ENCODE assay signal across 22 cellular contexts in the genomic region with DNA sequence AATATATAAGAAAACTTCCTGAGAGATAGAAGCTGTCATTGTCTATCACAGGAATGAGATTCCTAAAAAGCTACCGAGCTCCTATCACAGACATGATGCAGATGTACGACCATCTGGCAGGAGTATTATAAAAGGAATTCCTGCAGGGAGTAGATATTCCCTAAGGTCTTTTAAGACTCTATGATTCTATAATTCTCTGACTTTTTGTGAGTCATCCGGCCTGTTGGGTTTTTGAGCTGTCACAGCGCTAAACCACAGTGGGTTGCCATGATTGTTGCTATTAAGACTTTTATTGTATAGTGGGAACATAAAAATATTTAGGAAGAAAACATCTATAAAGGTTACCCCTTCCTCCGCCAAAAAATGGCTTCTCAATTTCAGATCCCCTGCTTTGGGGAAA.
DNase-seq lines count a peak whose midpoint lies in the region; ATAC-seq, FAIRE-seq and TF ChIP-seq lines count a peak whose summit lies in the region.
"Had no signal": no experiment of that assay in that cellular context is flagged by ENCODE, and none has a peak within 500 bp of the region (broad histone marks: within the 10 kb centered on the region; RNA-seq: fewer than 3 reads in every experiment).

No MANE protein-coding gene starts in this region.

- no peak for FAIRE-seq in RCC 7860 (lab: Jason Lieb, UNC)
- FAIRE-seq: frontal cortex, GM12891 had no signal

- ATAC-seq in HG03045 (IDR thresholded peaks at IDR 0.05; ENCODE audit: unreplicated experiment) (no peak), GM21619 (IDR thresholded peaks at IDR 0.05; ENCODE audit: unreplicated experiment) (no peak)
- ATAC-seq: natural killer cell, Panc1 had no signal

- no peaks in the 10 kb centered on the region for H3K27me3 ChIP-seq in transverse colon
- H3K27me3 ChIP-seq: breast epithelium had no signal

- peaks cover 8 to 9% of the 10 kb centered on the region in 2 donors for H3K9me3 ChIP-seq in transverse colon

- TF ChIP-seq EP300 in transverse colon (IDR thresholded peaks at IDR 0.05; ENCODE audit: low read depth): no peak

- H3K36me3 ChIP-seq in transverse colon: no peaks in the 10 kb centered on the region
- H3K36me3 ChIP-seq: breast epithelium, left ventricle myocardium inferior had no signal

- no peak overlapping the region for H3K27ac ChIP-seq in transverse colon
- H3K27ac ChIP-seq: breast epithelium, HL-60, left ventricle myocardium inferior had no signal

- DNase-seq in AG08395 (ENCODE audit: low spot score): peak; percentile 68
- DNase-seq in H4 (ENCODE audit: low spot score): peak; percentile 39
- DNase-seq in RCC 7860 (ENCODE audit: low spot score): peak; percentile 33
- DNase-seq in fibroblast of the aortic adventitia (ENCODE audit: low read depth): peak; percentile 83
- DNase-seq in NCI-H146 (lab: John Stamatoyannopoulos, UW): no peak
- no peak for DNase-seq in transverse colon
- DNase-seq: ACHN; activated CD4-positive, CD25-positive, alpha-beta regulatory T cell; activated naive CD4-positive, alpha-beta T cell; effector CD8-positive, alpha-beta T cell; Kasumi-1; left ventricle myocardium inferior; natural killer cell; NCI-H1694; NCI-H510A treated with DMSO at 0.1 percent for 48 hours had no signal

- TF ChIP-seq POLR2A in transverse colon (IDR thresholded peaks at IDR 0.05): no peak

- no peak overlapping the region for H3K4me3 ChIP-seq in fibroblast of the aortic adventitia (ENCODE audit: low read depth, low read length)
- no peak overlapping the region for H3K4me3 ChIP-seq in transverse colon
- H3K4me3 ChIP-seq: breast epithelium, left ventricle myocardium inferior had no signal

- intact Hi-C loops in transverse colon (cut with DNase I; ENCODE audit: low total_unique reads): no loop called here

- in situ Hi-C loops in transverse colon (cut with MboI; ENCODE audit: low pct_ligation_motif_present in 1 of 4, low pct_unique_long_range_greater_than_20kb in 1 of 4, low sequenced_read_pairs in 3 of 4): no loop called here

- no peaks in the 10 kb centered on the region for H3K4me1 ChIP-seq in transverse colon
- H3K4me1 ChIP-seq: breast epithelium, left ventricle myocardium inferior had no signal

- WGBS in transverse colon (ENCODE audit: low coverage in 1 of 2), 2 donors: 51 to 82% methylated on average over 3 to 5 of the region's 5 CpGs

- TF ChIP-seq CTCF in fibroblast of the aortic adventitia (IDR thresholded peaks at IDR 0.05; ENCODE audit: insufficient read depth, low read length) (no peak), transverse colon (IDR thresholded peaks at IDR 0.05) (no peak)

Comparison
In these comparisons a context has a peak if more than half of its experiments do, and no peak if none do; other contexts are left out.
1. DNase-seq: peak in AG08395 (single experiment), H4 (single experiment), RCC 7860 (single experiment) and fibroblast of the aortic adventitia (single experiment); none in NCI-H146 (single experiment) and transverse colon (single experiment).